In genomic region chr17:57873261-57874057, GRCh38 we compare ENCODE assay signal across 12 cellular contexts. TPM values are rescaled to one million over a fixed set of nuclear protein-coding genes. Genes with fewer than 3 reads are reported as not detected.
DNase-seq lines count a peak whose midpoint lies in the region; ATAC-seq, FAIRE-seq and TF ChIP-seq lines count a peak whose summit lies in the region.
"Had no signal": no experiment of that assay in that cellular context is flagged by ENCODE, and none has a peak within 500 bp of the region (broad histone marks: within the 10 kb centered on the region; RNA-seq: fewer than 3 reads in every experiment).

No MANE protein-coding gene starts in this region.

- no peaks in the 10 kb centered on the region for H3K27me3 ChIP-seq in adrenal gland
- no peaks in the 10 kb centered on the region for H3K27me3 ChIP-seq in keratinocyte (ENCODE audit: control insufficient read depth, extremely low read depth, insufficient read depth, low read length)
- H3K27me3 ChIP-seq in stomach = no peaks in the 10 kb centered on the region
- H3K27me3 ChIP-seq in Karpas-422 (ENCODE audit: low read length) = no peaks in the 10 kb centered on the region
- H3K27me3 ChIP-seq: right lobe of liver had no signal

- TF ChIP-seq CTCF in HFFc6 (IDR thresholded peaks at IDR 0.05) (no peak), adrenal gland (IDR thresholded peaks at IDR 0.05) (no peak), keratinocyte (optimal IDR thresholded peaks at IDR 0.05 in 1 of 3, IDR thresholded peaks at IDR 0.05 in 1 of 3, conservative IDR thresholded peaks at IDR 0.05 in 1 of 3; ENCODE audit: extremely low read depth in 1 of 3, insufficient read depth in 2 of 3, low read length in 3 of 3) (no peak), stomach (IDR thresholded peaks at IDR 0.05) (no peak)

- H3K9me3 ChIP-seq in adrenal gland (replicated peaks in 1 of 3) (no peaks in the 10 kb centered on the region), keratinocyte (ENCODE audit: control insufficient read depth, low read depth, low read length) (no peaks in the 10 kb centered on the region), stomach (no peaks in the 10 kb centered on the region), Karpas-422 (ENCODE audit: low read length) (no peaks in the 10 kb centered on the region)
- H3K9me3 ChIP-seq: right lobe of liver had no signal

- ATAC-seq in HG02798 (IDR thresholded peaks at IDR 0.05; ENCODE audit: poor library complexity, unreplicated experiment) = no peak
- ATAC-seq: effector memory CD8-positive, alpha-beta T cell had no signal

- H3K79me2 ChIP-seq in keratinocyte (ENCODE audit: control insufficient read depth, insufficient read depth, low read length) (no peaks in the 10 kb centered on the region), Karpas-422 (ENCODE audit: low read length) (no peaks in the 10 kb centered on the region)

- H4K20me1 ChIP-seq in keratinocyte (ENCODE audit: control insufficient read depth, extremely low read depth, insufficient read depth, low read length) (no peaks in the 10 kb centered on the region), Karpas-422 (ENCODE audit: insufficient read depth, low read depth, low read length) (no peaks in the 10 kb centered on the region)

- H3K4me2 ChIP-seq in keratinocyte (ENCODE audit: control insufficient read depth, extremely low read depth, insufficient read depth, low read depth, low read length) = no peak overlapping the region
- no peak overlapping the region for H3K4me2 ChIP-seq in Karpas-422 (ENCODE audit: low read depth, low read length, poor library complexity, severe bottlenecking)

- H3K9me1 ChIP-seq in keratinocyte (ENCODE audit: control insufficient read depth, extremely low read depth, insufficient read depth, low read length) = peaks cover 2% of the 10 kb centered on the region

- FAIRE-seq in keratinocyte (lab: Jason Lieb, UNC) = peak; percentile 46

- peak overlapping the region in 3 of 5 donors; percentile 90 to 95 (median 93) for H3K27ac ChIP-seq in adrenal gland
- H3K27ac ChIP-seq in keratinocyte (ENCODE audit: control insufficient read depth, insufficient read depth, low read length) = peak overlapping the region; percentile 1
- H3K27ac ChIP-seq in stomach = peak overlapping the region; percentile 44 to 90 (median 87)
- H3K27ac ChIP-seq in Karpas-422 (ENCODE audit: low read length) = no peak overlapping the region

- H3K4me1 ChIP-seq in adrenal gland (replicated peaks in 1 of 2) (peaks cover 48 to 80% of the 10 kb centered on the region in 2 donors), keratinocyte (ENCODE audit: control insufficient read depth, extremely low read depth, insufficient read depth, low read length) (peaks cover 72% of the 10 kb centered on the region), stomach (peaks cover 41 to 72% (median 58%) of the 10 kb centered on the region in 4 donors), Karpas-422 (ENCODE audit: low read length) (peaks cover 4% of the 10 kb centered on the region; the same call in 1 of the 2 replicates)
- H3K4me1 ChIP-seq: right lobe of liver had no signal

- H3K9me2 ChIP-seq in Karpas-422 (replicated peaks; ENCODE audit: insufficient read depth, low read length) = no peaks in the 10 kb centered on the region

- H3K9ac ChIP-seq in keratinocyte (ENCODE audit: control insufficient read depth, extremely low read depth, insufficient read depth, low read length) = no peak overlapping the region
- no peak overlapping the region for H3K9ac ChIP-seq in Karpas-422 (ENCODE audit: low read length)

- TF ChIP-seq EP300 in stomach (IDR thresholded peaks at IDR 0.05) = no peak

- 72 to 81% (median 77%) methylated on average over 12 to 16 of the region's 16 CpGs for WGBS in adrenal gland, 4 donors
- 77 to 89% (median 84%) methylated on average over 16 of the region's 16 CpGs for WGBS in stomach, 5 donors

- intact Hi-C loops in adrenal gland (cut with DNase I) (no loop called here), stomach (cut with DNase I; ENCODE audit: low total_unique reads) (no loop called here)

- peak overlapping the region; percentile 99 for H3K27ac Mint-ChIP-seq in HFFc6
- H3K27ac Mint-ChIP-seq: effector memory CD8-positive, alpha-beta T cell had no signal

- dilution Hi-C loops in keratinocyte (cut with MboI; ENCODE audit: extremely low pct_ligation_motif_present, low sequenced_read_pairs) = no loop called here

- DNase-seq in HFFc6 = no peak
- no peak for DNase-seq in adrenal gland
- no peak for DNase-seq in keratinocyte (ENCODE audit: low read depth, low spot score)
- no peak for DNase-seq in stomach
- no peak for DNase-seq in Karpas-422
- DNase-seq in DMS53 treated with DMSO at 0.1 percent for 48 hours (lab: John Stamatoyannopoulos, UW; ENCODE audit: unreplicated experiment) = no peak
- DNase-seq in NCI-H1694 (lab: John Stamatoyannopoulos, UW) = no peak
- DNase-seq: activated CD4-positive, alpha-beta T cell treated with anti-CD3 and anti-CD28 coated beads for 48 hours; effector memory CD8-positive, alpha-beta T cell had no signal

- peaks cover 0 to 16% of the 10 kb centered on the region in 2 donors for H3K36me3 ChIP-seq in adrenal gland (replicated peaks in 1 of 2)
- peaks cover 13 to 18% of the 10 kb centered on the region in 2 experiments for H3K36me3 ChIP-seq in keratinocyte (ENCODE audit: control insufficient read depth in 2 of 2, extremely low read depth in 1 of 2, insufficient read depth in 2 of 2, low read length in 2 of 2)
- H3K36me3 ChIP-seq in stomach = peaks cover 28 to 69% (median 58%) of the 10 kb centered on the region in 4 donors
- H3K36me3 ChIP-seq in Karpas-422 (ENCODE audit: insufficient read depth, low read length) = no peaks in the 10 kb centered on the region
- H3K36me3 ChIP-seq: right lobe of liver had no signal

- H3K4me3 Mint-ChIP-seq in HFFc6 = peak overlapping the region; percentile 73

- peaks cover 4% of the 10 kb centered on the region for H3K27me3 Mint-ChIP-seq in HFFc6 (ENCODE audit: insufficient read depth)

- peaks cover 33% of the 10 kb centered on the region; the same call in 1 of the 2 replicates for H3K36me3 Mint-ChIP-seq in HFFc6 (ENCODE audit: low read depth)
- H3K36me3 Mint-ChIP-seq: activated naive CD4-positive, alpha-beta T cell treated with anti-CD3 and anti-CD28 coated beads, Interleukin-2, amount 50 U/mL, for 24 hours had no signal

- H3K4me3 ChIP-seq in adrenal gland (no peak overlapping the region), keratinocyte (ENCODE audit: control insufficient read depth in 2 of 3, extremely low read depth in 1 of 3, insufficient read depth in 2 of 3, low read depth in 1 of 3, low read length in 3 of 3) (no peak overlapping the region), stomach (no peak overlapping the region), Karpas-422 (ENCODE audit: low read length) (no peak overlapping the region)
- H3K4me3 ChIP-seq: right lobe of liver had no signal

- no peaks in the 10 kb centered on the region for H3K9me3 Mint-ChIP-seq in HFFc6
- H3K9me3 Mint-ChIP-seq: activated naive CD4-positive, alpha-beta T cell treated with anti-CD3 and anti-CD28 coated beads, Interleukin-2, amount 50 U/mL, for 24 hours; effector memory CD8-positive, alpha-beta T cell had no signal

- peaks cover 86% of the 10 kb centered on the region for H3K4me1 Mint-ChIP-seq in HFFc6 (ENCODE audit: low read depth)

- H2AFZ ChIP-seq in keratinocyte (ENCODE audit: control insufficient read depth, low read length) (no peak overlapping the region), Karpas-422 (ENCODE audit: low read length) (no peak overlapping the region)

- TF ChIP-seq POLR2A in adrenal gland (IDR thresholded peaks at IDR 0.05) (no peak), stomach (IDR thresholded peaks at IDR 0.05) (no peak)

RNA-seq across cellular contexts. Expression of gene MRPS23, which starts 23.6 kb away (rescaled TPM):
- total RNA-seq in HFFc6 (2021; fragmentation: NEBNext Ultra II Directional; extraction: Animal tissue kit (Norgen Biotek cat#: 25700)) = 10 to 100 TPM; 47.0 to 62.5 (median 56.4) TPM
- 10 to 100 TPM in 7 of 8 donors, 1 to 10 TPM in 1; 8.5 to 52.2 (median 36.6) TPM for total RNA-seq in adrenal gland
- polyA plus RNA-seq in adrenal gland = 10 to 100 TPM; 10.3 to 70.4 (median 10.8) TPM
- 52.8 to 60.2 TPM (median 57.3 TPM) in 3 replicates for polyA plus RNA-seq in keratinocyte
- polyA plus RNA-seq in keratinocyte (2011; ENCODE audit: low read depth) = 45.1 TPM
- polyA plus RNA-seq in keratinocyte (2011; cell fraction: cytosol; rRNA removed) = 28.0 and 33.1 TPM in 2 replicates
- polyA plus RNA-seq in keratinocyte (2011; cell fraction: nucleus; rRNA removed) = 17.3 and 32.0 TPM in 2 replicates
- 52.4 and 69.6 TPM in 2 replicates for polyA plus RNA-seq in keratinocyte (2012; ENCODE audit: low replicate concordance)
- 16.7 to 24.3 TPM (median 24.0 TPM) in 3 replicates for polyA minus RNA-seq in keratinocyte
- polyA minus RNA-seq in keratinocyte (2011; cell fraction: cytosol; rRNA and poly(A)+ RNA removed) = 39.9 TPM
- 4.7 and 8.2 TPM in 2 replicates for polyA minus RNA-seq in keratinocyte (2011; cell fraction: nucleus; rRNA and poly(A)+ RNA removed)
- total RNA-seq in stomach = 10 to 100 TPM in 4 of 5 donors, not detected in 1; 12.6 to 26.8 (median 16.8) TPM
- polyA plus RNA-seq in stomach = 10 to 100 TPM; 25.1 to 43.3 (median 34.2) TPM
- total RNA-seq in Karpas-422 (2014; rRNA removed; shearing (Covaris generic); ENCODE audit: low replicate concordance) = 35.1 and 61.3 TPM in 2 replicates
